In the genomic region with DNA sequence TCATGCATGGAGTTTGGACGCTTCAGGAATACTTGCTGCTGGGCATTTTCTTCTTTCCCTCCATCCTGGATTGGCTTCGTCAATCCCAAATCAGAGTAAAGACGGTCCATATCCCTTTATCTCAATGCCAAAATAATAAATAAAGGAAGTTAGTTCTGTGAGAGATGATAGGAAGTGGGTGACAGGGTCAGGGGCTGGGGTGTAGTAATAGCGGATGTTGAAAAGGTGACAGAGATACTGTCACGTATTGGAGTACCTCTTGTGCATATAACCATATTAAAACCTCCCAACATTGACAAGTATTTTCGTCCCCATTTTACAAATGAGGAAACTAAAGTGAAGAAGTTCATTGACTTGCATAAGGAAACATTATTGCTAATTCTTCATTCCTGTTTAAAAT, we compare ENCODE assay signal across 21 cellular contexts.
"Had no signal": no experiment of that assay in that cellular context is flagged by ENCODE, and none has a peak within 500 bp of the region (broad histone marks: within the 10 kb centered on the region; RNA-seq: fewer than 3 reads in every experiment).

No MANE protein-coding gene starts in this region.

- H3K4me3 ChIP-seq: neural progenitor cell, right lobe of liver, suprapubic skin, transverse colon, upper lobe of right lung, vagina had no signal

- H3K4me1 ChIP-seq: neural progenitor cell, parathyroid adenoma, right lobe of liver, suprapubic skin, transverse colon, upper lobe of right lung, vagina had no signal

- H3K27ac ChIP-seq: neural progenitor cell, parathyroid adenoma, right lobe of liver, suprapubic skin, transverse colon, upper lobe of right lung, vagina had no signal

- DNase-seq: cortex of kidney; hypothalamus; mesenchymal stem cell; naive thymus-derived CD4-positive, alpha-beta T cell; right lobe of liver; small intestine; stimulated activated CD4-positive, alpha-beta T cell treated with anti-CD3 and anti-CD28 coated beads, Interleukin-15, amount 100 ng/mL, for 24 hours; stimulated activated CD4-positive, alpha-beta T cell treated with anti-CD3 and anti-CD28 coated beads, Interleukin-2, amount 100 ng/mL, for 48 hours; stimulated activated naive CD4-positive, alpha-beta T cell; stimulated activated naive CD8-positive, alpha-beta T cell treated with anti-CD3 and anti-CD28 coated beads, Interleukin-15, amount 100 ng/mL, for 72 hours; transverse colon; upper lobe of right lung had no signal

- ATAC-seq: left lobe of liver; naive thymus-derived CD4-positive, alpha-beta T cell; right lobe of liver; stimulated activated naive CD8-positive, alpha-beta T cell treated with anti-CD3 and anti-CD28 coated beads, Interleukin-15, amount 100 ng/mL, for 72 hours; upper lobe of right lung had no signal

- H3K27me3 ChIP-seq: neural progenitor cell, right lobe of liver, suprapubic skin, transverse colon, upper lobe of right lung, vagina had no signal

- H3K4me3 Mint-ChIP-seq: mesothelial cell of epicardium; naive thymus-derived CD4-positive, alpha-beta T cell; neural progenitor cell; stimulated activated naive CD8-positive, alpha-beta T cell treated with anti-CD3 and anti-CD28 coated beads, Interleukin-15, amount 100 ng/mL, for 72 hours had no signal

- FAIRE-seq: frontal cortex, keratinocyte, small intestine had no signal

- H3K27me3 Mint-ChIP-seq: naive thymus-derived CD4-positive, alpha-beta T cell; progenitor cell of endocrine pancreas; stimulated activated naive CD8-positive, alpha-beta T cell treated with anti-CD3 and anti-CD28 coated beads, Interleukin-15, amount 100 ng/mL, for 72 hours had no signal

- H3K36me3 ChIP-seq: right lobe of liver, transverse colon had no signal

- H3K4me1 Mint-ChIP-seq: mesothelial cell of epicardium, neural progenitor cell had no signal

- H3K27ac Mint-ChIP-seq: mesothelial cell of epicardium; neural progenitor cell; progenitor cell of endocrine pancreas; stimulated activated naive CD8-positive, alpha-beta T cell treated with anti-CD3 and anti-CD28 coated beads, Interleukin-15, amount 100 ng/mL, for 72 hours had no signal

- H3K9me3 ChIP-seq: right lobe of liver, suprapubic skin, transverse colon, upper lobe of right lung, vagina had no signal

- H3K9me3 Mint-ChIP-seq: mesothelial cell of epicardium; naive thymus-derived CD4-positive, alpha-beta T cell; neural progenitor cell; stimulated activated naive CD8-positive, alpha-beta T cell treated with anti-CD3 and anti-CD28 coated beads, Interleukin-15, amount 100 ng/mL, for 72 hours had no signal
